Comparison of ENCODE assay signal across 33 cellular contexts in genomic region chr7:131051304-131051703, GRCh38.
"Had no signal": no experiment of that assay in that cellular context is flagged by ENCODE, and none has a peak within 500 bp of the region (broad histone marks: within the 10 kb centered on the region; RNA-seq: fewer than 3 reads in every experiment).

No MANE protein-coding gene starts in this region.

- H3K4me3 ChIP-seq: esophagus squamous epithelium, heart right ventricle, lower lobe of right lung, pancreas, prostate gland, sigmoid colon, stomach, tibial artery, upper lobe of right lung had no signal

- H3K27ac ChIP-seq: epithelial cell of prostate, esophagus squamous epithelium, heart right ventricle, lower lobe of right lung, pancreas, sigmoid colon, stomach, tibial artery, upper lobe of right lung had no signal

- ATAC-seq: heart right ventricle; left lobe of liver; lower lobe of right lung; naive thymus-derived CD8-positive, alpha-beta T cell; pancreas; stimulated activated memory B cell treated with anti-CD40 and anti-IgM and Interleukin-4, amounts not matched to agents 10 μg/mL and 1 μg/mL and 100 μg/mL, for 72 hours; upper lobe of right lung; WTC11 had no signal

- H3K27me3 ChIP-seq: esophagus squamous epithelium, heart right ventricle, pancreas, sigmoid colon, stomach, tibial artery, upper lobe of right lung had no signal

- H3K4me3 Mint-ChIP-seq: neural crest cell; stimulated activated memory B cell treated with anti-CD40 and anti-IgM and Interleukin-4, amounts not matched to agents 10 μg/mL and 1 μg/mL and 100 μg/mL, for 72 hours; WTC11 had no signal

- DNase-seq: activated CD4-positive, alpha-beta T cell treated with anti-CD3 and anti-CD28 coated beads for 4 hours; activated CD4-positive, alpha-beta T cell treated with anti-CD3 and anti-CD28 coated beads, Interleukin-2, amount 50 U/mL, for 48 hours; activated CD8-positive, alpha-beta memory T cell treated with anti-CD3 and anti-CD28 coated beads, Interleukin-2, amount 50 U/mL, for 48 hours; activated naive CD4-positive, alpha-beta T cell; activated T-cell treated with anti-CD3 and anti-CD28 coated beads, Interleukin-2, amount 50 U/mL, for 48 hours; anterior cingulate cortex; dermis blood vessel endothelial cell; effector CD4-positive, alpha-beta T cell; esophagus squamous epithelium; foreskin melanocyte; heart right ventricle; kidney glomerular epithelial cell; lower lobe of right lung; mesenchymal stem cell; naive thymus-derived CD8-positive, alpha-beta T cell; nucleus accumbens; pancreas; sigmoid colon; small intestine; stimulated activated CD4-positive, alpha-beta T cell treated with anti-CD3 and anti-CD28 coated beads, Interleukin-1b, Interleukin-23, amount 100 ng/mL, for 48 hours; stimulated activated CD4-positive, alpha-beta T cell treated with anti-CD3 and anti-CD28 coated beads, Interleukin-4, amount 100 ng/mL, for 4 hours; stimulated activated CD8-positive, alpha-beta memory T cell treated with anti-CD3 and anti-CD28 coated beads, Interleukin-4, amount 100 ng/mL, for 48 hours; stomach; SW 1271; T-helper 2 cell; tibial artery; upper lobe of right lung had no signal

- H3K27ac Mint-ChIP-seq: WTC11 had no signal

- H3K36me3 ChIP-seq: pancreas, prostate gland had no signal

- H3K9me3 ChIP-seq: esophagus squamous epithelium, heart right ventricle, lower lobe of right lung, pancreas, prostate gland, sigmoid colon, stomach, tibial artery, upper lobe of right lung had no signal

- H3K27me3 Mint-ChIP-seq: naive thymus-derived CD8-positive, alpha-beta T cell; stimulated activated memory B cell treated with anti-CD40 and anti-IgM and Interleukin-4, amounts not matched to agents 10 μg/mL and 1 μg/mL and 100 μg/mL, for 72 hours had no signal
